23 cellular contexts compared by ENCODE assay signal in genomic region chr5:36769129-36769528, GRCh38.
"Had no signal": no experiment of that assay in that cellular context is flagged by ENCODE, and none has a peak within 500 bp of the region (broad histone marks: within the 10 kb centered on the region; RNA-seq: fewer than 3 reads in every experiment).

No MANE protein-coding gene starts in this region.

- H3K36me3 ChIP-seq: esophagus muscularis mucosa, gastrocnemius medialis, heart right ventricle, left lung, lower lobe of right lung had no signal

- DNase-seq: dermis blood vessel endothelial cell; dorsolateral prefrontal cortex; effector CD4-positive, alpha-beta T cell; effector memory CD4-positive, alpha-beta T cell; foreskin fibroblast; foreskin melanocyte; gastrocnemius medialis; glutamatergic neuron; head of caudate nucleus; heart right ventricle; hypothalamus; immature natural killer cell; islet precursor cell; kidney; kidney glomerular epithelial cell; left lung; left ventricle myocardium superior; lower lobe of right lung; mesenchymal stem cell; mucosa of descending colon; naive B cell had no signal

- H3K27me3 ChIP-seq: dorsolateral prefrontal cortex, esophagus muscularis mucosa, gastrocnemius medialis, left lung had no signal

- H3K9me3 ChIP-seq: esophagus muscularis mucosa, gastrocnemius medialis, left lung, lower lobe of right lung, mucosa of descending colon had no signal

- H3K27ac ChIP-seq: coronary artery, dorsolateral prefrontal cortex, esophagus muscularis mucosa, gastrocnemius medialis, heart right ventricle, left lung, lower lobe of right lung had no signal

- H3K4me3 ChIP-seq: coronary artery, dorsolateral prefrontal cortex, esophagus muscularis mucosa, gastrocnemius medialis, heart right ventricle, left lung, lower lobe of right lung, mucosa of descending colon had no signal

- ATAC-seq: gastrocnemius medialis, heart right ventricle, left lung, left ventricle myocardium superior, mucosa of descending colon had no signal

- H3K4me1 ChIP-seq: esophagus muscularis mucosa, gastrocnemius medialis, heart right ventricle, left lung, lower lobe of right lung had no signal
